28 cellular contexts compared by ENCODE assay signal in genomic region chr10:89785095-89785494, GRCh38.
A peak's percentile ranks its signal among the peaks of the same experiment; 100 is the strongest.
DNase-seq lines count a peak whose midpoint lies in the region; TF ChIP-seq lines count a peak whose summit lies in the region.
"Had no signal": no experiment of that assay in that cellular context is flagged by ENCODE, and none has a peak within 500 bp of the region (broad histone marks: within the 10 kb centered on the region; RNA-seq: fewer than 3 reads in every experiment).

No MANE protein-coding gene starts in this region.

- peaks cover 4% of the 10 kb centered on the region for H3K27me3 Mint-ChIP-seq in activated T-helper 1 cell treated with anti-CD3 and anti-CD28 coated beads, Interleukin-12 subunit alpha, Interleukin-12 subunit beta, Interleukin-2, Interleukin-4 antibody, amounts not matched to agents 30 ng/mL and 10 ng/mL and 1 ng/mL, durations not matched to agents 14 hours and 24 hours and 36 hours (ENCODE audit: insufficient read depth)

- H3K9me3 ChIP-seq in BE2C = no peaks in the 10 kb centered on the region
- H3K9me3 ChIP-seq: breast epithelium, neutrophil had no signal

- H3K36me3 ChIP-seq in BE2C = peaks cover 3% of the 10 kb centered on the region; the same call in 1 of the 2 replicates
- H3K36me3 ChIP-seq: breast epithelium had no signal

- H3K4me3 ChIP-seq in BE2C (ENCODE audit: low read depth, low read length) = no peak overlapping the region
- H3K4me3 ChIP-seq: breast epithelium, skin epidermis had no signal

- TF ChIP-seq CTCF in BE2C (IDR thresholded peaks at IDR 0.05; ENCODE audit: low read depth, low read length) = no peak
- TF ChIP-seq CTCF in GM10266 (IDR thresholded peaks at IDR 0.05; ENCODE audit: control insufficient read depth, insufficient read depth, low read depth, missing control alignments) = no peak

- intact Hi-C loops in activated T-helper 1 cell treated with anti-CD3 and anti-CD28 coated beads, Interleukin-12 subunit alpha, Interleukin-12 subunit beta, Interleukin-2, Interleukin-4 antibody, amounts not matched to agents 30 ng/mL and 10 ng/mL and 1 ng/mL, durations not matched to agents 14 hours and 24 hours and 36 hours (cut with micrococcal nuclease) = no loop called here

- no peaks in the 10 kb centered on the region for H3K9me3 Mint-ChIP-seq in activated T-helper 1 cell treated with anti-CD3 and anti-CD28 coated beads, Interleukin-12 subunit alpha, Interleukin-12 subunit beta, Interleukin-2, Interleukin-4 antibody, amounts not matched to agents 30 ng/mL and 10 ng/mL and 1 ng/mL, durations not matched to agents 14 hours and 24 hours and 36 hours
- H3K9me3 Mint-ChIP-seq: activated CD4-positive, alpha-beta memory T cell treated with anti-CD3 and anti-CD28 coated beads, Interleukin-2, amount 10 ng/mL, durations not matched to agents 7 days and 5 days; activated naive CD4-positive, alpha-beta T cell treated with anti-CD3 and anti-CD28 coated beads for 36 hours; CD4-positive, CD25-positive, alpha-beta regulatory T cell; effector memory CD8-positive, alpha-beta T cell; stimulated activated effector memory CD8-positive, alpha-beta T cell treated with anti-CD3 and anti-CD28 coated beads, Interleukin-12 subunit alpha, Interleukin-12 subunit beta, amount 100 ng/mL, for 72 hours had no signal

- TF ChIP-seq POLR2A in erythroblast (IDR thresholded peaks at IDR 0.05; ENCODE audit: low read length) = no peak

- H3K27me3 ChIP-seq in BE2C = no peaks in the 10 kb centered on the region
- H3K27me3 ChIP-seq: breast epithelium had no signal

- H3K36me3 Mint-ChIP-seq in activated T-helper 1 cell treated with anti-CD3 and anti-CD28 coated beads, Interleukin-12 subunit alpha, Interleukin-12 subunit beta, Interleukin-2, Interleukin-4 antibody, amounts not matched to agents 30 ng/mL and 10 ng/mL and 1 ng/mL, durations not matched to agents 14 hours and 24 hours and 36 hours (ENCODE audit: low read depth) = peaks cover 4% of the 10 kb centered on the region
- H3K36me3 Mint-ChIP-seq: stimulated activated effector memory CD8-positive, alpha-beta T cell treated with anti-CD3 and anti-CD28 coated beads, Interleukin-12 subunit alpha, Interleukin-12 subunit beta, amount 100 ng/mL, for 72 hours had no signal

- no peak overlapping the region for H3K27ac Mint-ChIP-seq in activated T-helper 1 cell treated with anti-CD3 and anti-CD28 coated beads, Interleukin-12 subunit alpha, Interleukin-12 subunit beta, Interleukin-2, Interleukin-4 antibody, amounts not matched to agents 30 ng/mL and 10 ng/mL and 1 ng/mL, durations not matched to agents 14 hours and 24 hours and 36 hours
- H3K27ac Mint-ChIP-seq: activated CD4-positive, alpha-beta memory T cell treated with anti-CD3 and anti-CD28 coated beads, Interleukin-2, amount 10 ng/mL, durations not matched to agents 7 days and 5 days; activated naive CD4-positive, alpha-beta T cell treated with anti-CD3 and anti-CD28 coated beads for 36 hours; effector memory CD8-positive, alpha-beta T cell; stimulated activated effector memory CD8-positive, alpha-beta T cell treated with anti-CD3 and anti-CD28 coated beads, Interleukin-12 subunit alpha, Interleukin-12 subunit beta, amount 100 ng/mL, for 72 hours; T-helper 17 cell had no signal

- DNase-seq in BE2C (peak; percentile 23), ELR (ENCODE audit: low read depth) (peak; percentile 38), OCI-M1 (lab: John Stamatoyannopoulos, UW) (peak; percentile 59), erythroblast (lab: John Stamatoyannopoulos, UW) (peak; percentile 22 to 39), GM10266 (ENCODE audit: extremely low spot score) (no peak), T-helper 9 cell (no peak), HCEC 1CT (no peak)
- DNase-seq in activated T-helper 1 cell treated with anti-CD3 and anti-CD28 coated beads, Interleukin-12 subunit alpha, Interleukin-12 subunit beta, Interleukin-2, Interleukin-4 antibody, amounts not matched to agents 30 ng/mL and 10 ng/mL and 1 ng/mL, durations not matched to agents 14 hours and 24 hours and 36 hours (ENCODE audit: low spot score) = no peak
- DNase-seq: activated CD4-positive, alpha-beta memory T cell treated with anti-CD3 and anti-CD28 coated beads, Interleukin-2, amount 10 ng/mL, durations not matched to agents 7 days and 5 days; activated naive CD4-positive, alpha-beta T cell treated with anti-CD3 and anti-CD28 coated beads for 36 hours; activated T-cell treated with anti-CD3 and anti-CD28 coated beads, Interleukin-2, amount 50 U/mL, for 1 hour; amniotic stem cell; DMS153; effector memory CD8-positive, alpha-beta T cell; H7; kidney glomerular epithelial cell; mammary epithelial cell; MV-4-11; NCI-H187; NCI-H2227 treated with DMSO at 0.1 percent for 48 hours; NCI-H748 treated with DMSO at 0.1 percent for 48 hours; stimulated activated CD4-positive, alpha-beta T cell treated with anti-CD3 and anti-CD28 coated beads, Interleukin-2, amount 100 ng/mL, for 24 hours; T-helper 17 cell had no signal

- no peak overlapping the region for H3K4me3 Mint-ChIP-seq in activated T-helper 1 cell treated with anti-CD3 and anti-CD28 coated beads, Interleukin-12 subunit alpha, Interleukin-12 subunit beta, Interleukin-2, Interleukin-4 antibody, amounts not matched to agents 30 ng/mL and 10 ng/mL and 1 ng/mL, durations not matched to agents 14 hours and 24 hours and 36 hours
- H3K4me3 Mint-ChIP-seq: activated CD4-positive, alpha-beta memory T cell treated with anti-CD3 and anti-CD28 coated beads, Interleukin-2, amount 10 ng/mL, durations not matched to agents 7 days and 5 days; activated naive CD4-positive, alpha-beta T cell treated with anti-CD3 and anti-CD28 coated beads for 36 hours; CD4-positive, CD25-positive, alpha-beta regulatory T cell; effector memory CD8-positive, alpha-beta T cell; stimulated activated effector memory CD8-positive, alpha-beta T cell treated with anti-CD3 and anti-CD28 coated beads, Interleukin-12 subunit alpha, Interleukin-12 subunit beta, amount 100 ng/mL, for 72 hours; T-helper 17 cell had no signal

- H3K4me1 Mint-ChIP-seq in activated T-helper 1 cell treated with anti-CD3 and anti-CD28 coated beads, Interleukin-12 subunit alpha, Interleukin-12 subunit beta, Interleukin-2, Interleukin-4 antibody, amounts not matched to agents 30 ng/mL and 10 ng/mL and 1 ng/mL, durations not matched to agents 14 hours and 24 hours and 36 hours (ENCODE audit: low read depth) = peaks cover 8% of the 10 kb centered on the region
- H3K4me1 Mint-ChIP-seq: stimulated activated effector memory CD8-positive, alpha-beta T cell treated with anti-CD3 and anti-CD28 coated beads, Interleukin-12 subunit alpha, Interleukin-12 subunit beta, amount 100 ng/mL, for 72 hours had no signal

- no peaks in the 10 kb centered on the region for H3K4me1 ChIP-seq in BE2C
- H3K4me1 ChIP-seq: breast epithelium had no signal

Comparison
In these comparisons a context has a peak if more than half of its experiments do, and no peak if none do; other contexts are left out.
1. DNase-seq: peak in BE2C (single experiment), ELR (single experiment), OCI-M1 (single experiment) and erythroblast (2 of 2); none in GM10266 (single experiment), T-helper 9 cell (single experiment), HCEC 1CT (single experiment) and activated T-helper 1 cell treated with anti-CD3 and anti-CD28 coated beads, Interleukin-12 subunit alpha, Interleukin-12 subunit beta, Interleukin-2, Interleukin-4 antibody, amounts not matched to agents 30 ng/mL and 10 ng/mL and 1 ng/mL, durations not matched to agents 14 hours and 24 hours and 36 hours (single experiment).